27 cellular contexts compared by ENCODE assay signal in genomic region chr11:76167590-76167989, GRCh38. TPM values are rescaled to one million over a fixed set of nuclear protein-coding genes. Genes with fewer than 3 reads are reported as not detected.
"Had no signal": no experiment of that assay in that cellular context is flagged by ENCODE, and none has a peak within 500 bp of the region (broad histone marks: within the 10 kb centered on the region; RNA-seq: fewer than 3 reads in every experiment).

No MANE protein-coding gene starts in this region.

- H3K27me3 ChIP-seq: body of pancreas, colonic mucosa, neutrophil, pancreas, sigmoid colon, thyroid gland, upper lobe of left lung, vagina had no signal

- H3K4me3 ChIP-seq: body of pancreas, colonic mucosa, mucosa of descending colon, pancreas, prostate gland, sigmoid colon, stomach, thyroid gland, upper lobe of left lung, vagina had no signal

- H3K4me1 ChIP-seq: colonic mucosa, pancreas, prostate gland, stomach, upper lobe of left lung, vagina had no signal

- H3K27ac ChIP-seq: body of pancreas, colonic mucosa, neutrophil, pancreas, prostate gland, sigmoid colon, stomach, thyroid gland, upper lobe of left lung, vagina had no signal

- H3K9me3 ChIP-seq: body of pancreas, colonic mucosa, mucosa of descending colon, neutrophil, pancreas, prostate gland, sigmoid colon, stomach, thyroid gland, upper lobe of left lung, vagina had no signal

- ATAC-seq: body of pancreas, left ventricle myocardium superior, mucosa of descending colon, pancreas had no signal

- H3K36me3 ChIP-seq: colonic mucosa, neutrophil, pancreas, prostate gland, sigmoid colon, stomach, thyroid gland, upper lobe of left lung, vagina had no signal

- DNase-seq: activated CD4-positive, alpha-beta T cell treated with anti-CD3 and anti-CD28 coated beads for 4 hours; activated CD4-positive, alpha-beta T cell treated with anti-CD3 and anti-CD28 coated beads, Interleukin-2, amount 50 U/mL, for 4 hours; activated effector memory CD4-positive, alpha-beta T cell treated with Interleukin-2 at 50 U/mL for 16 hours; activated naive CD4-positive, alpha-beta T cell treated with Interleukin-2 at 50 U/mL for 16 hours; activated T-cell treated with anti-CD3 and anti-CD28 coated beads for 4 hours; anterior cingulate cortex; body of pancreas; colonic mucosa; effector CD8-positive, alpha-beta T cell; glutamatergic neuron; islet precursor cell; left ventricle myocardium superior; mucosa of descending colon; retina; sigmoid colon; small intestine; stimulated activated CD4-positive, alpha-beta T cell treated with anti-CD3 and anti-CD28 coated beads, Interleukin-4, amount 100 ng/mL, for 24 hours; stimulated activated naive B cell treated with anti-CD40 and anti-IgM and Interleukin-4, amounts not matched to agents 10 μg/mL and 1 μg/mL and 100 μg/mL, for 72 hours; stomach; thyroid gland; upper lobe of left lung had no signal

RNA-seq across cellular contexts. Expression of gene WNT11, which starts 38.7 kb away (rescaled TPM):
- total RNA-seq: dermis microvascular lymphatic vessel endothelial cell, epithelial cell of proximal tubule had no signal
